Comparison of ENCODE assay signal across 22 cellular contexts in genomic region chr12:47794679-47795078, GRCh38. TPM values are rescaled to one million over a fixed set of nuclear protein-coding genes. Genes with fewer than 3 reads are reported as not detected.
DNase-seq lines count a peak whose midpoint lies in the region; ATAC-seq, FAIRE-seq and TF ChIP-seq lines count a peak whose summit lies in the region.
"Had no signal": no experiment of that assay in that cellular context is flagged by ENCODE, and none has a peak within 500 bp of the region (broad histone marks: within the 10 kb centered on the region; RNA-seq: fewer than 3 reads in every experiment).

No MANE protein-coding gene starts in this region.

- H3K79me2 ChIP-seq in K562 (ENCODE audit: control insufficient read depth, insufficient read depth, low read length): peaks cover 8% of the 10 kb centered on the region

- FAIRE-seq in K562 (lab: Jason Lieb, UNC): no peak
- FAIRE-seq: G401.6, GM18507 had no signal

- no peak for ATAC-seq in activated T-cell treated with anti-CD3 and anti-CD28 coated beads, Interleukin-2, amount 50 U/mL, for 4 hours
- ATAC-seq in K562 (no peak), GM18907 (IDR thresholded peaks at IDR 0.05; ENCODE audit: unreplicated experiment) (no peak)
- ATAC-seq: GM23338 had no signal

- H3K27me3 Mint-ChIP-seq in activated T-cell treated with anti-CD3 and anti-CD28 coated beads, Interleukin-2, amount 50 U/mL, for 24 hours: no peaks in the 10 kb centered on the region
- H3K27me3 Mint-ChIP-seq in activated T-cell treated with anti-CD3 and anti-CD28 coated beads, Interleukin-2, amount 50 U/mL, for 4 hours (ENCODE audit: low read depth): no peaks in the 10 kb centered on the region

- H3K36me3 Mint-ChIP-seq in activated T-cell treated with anti-CD3 and anti-CD28 coated beads, Interleukin-2, amount 50 U/mL, for 24 hours (ENCODE audit: low read depth): peaks cover 92% of the 10 kb centered on the region
- H3K36me3 Mint-ChIP-seq in activated T-cell treated with anti-CD3 and anti-CD28 coated beads, Interleukin-2, amount 50 U/mL, for 4 hours (ENCODE audit: insufficient read depth): peaks cover 19% of the 10 kb centered on the region

- H3K27ac ChIP-seq in RWPE1: peak overlapping the region; percentile 44
- no peak overlapping the region for H3K27ac ChIP-seq in K562 (ENCODE audit: extremely low read depth, low read depth, low read length)
- peak overlapping the region; percentile 18 for H3K27ac ChIP-seq in stomach smooth muscle (ENCODE audit: low read length)
- H3K27ac ChIP-seq: HL-60, KMS-11 had no signal

- intact Hi-C loops in K562 (cut with micrococcal nuclease): loop anchor here (5.0 kb wide), 1 partner anchor 43 kb away; no protein-coding TSS in a partner anchor

- no peaks in the 10 kb centered on the region for H3K27me3 ChIP-seq in K562 (ENCODE audit: control insufficient read depth in 2 of 2, insufficient read depth in 2 of 2, low read length in 2 of 2)
- no peaks in the 10 kb centered on the region for H3K27me3 ChIP-seq in stomach smooth muscle (ENCODE audit: control insufficient read depth in 1 of 2, insufficient read depth in 2 of 2, low read length in 2 of 2)

- H3K4me2 ChIP-seq in K562 (ENCODE audit: insufficient read depth, low read length): no peak overlapping the region
- H3K4me2 ChIP-seq: GM23338, KMS-11 had no signal

- H3K4me3 Mint-ChIP-seq in activated T-cell treated with anti-CD3 and anti-CD28 coated beads, Interleukin-2, amount 50 U/mL, for 24 hours: no peak overlapping the region
- no peak overlapping the region for H3K4me3 Mint-ChIP-seq in activated T-cell treated with anti-CD3 and anti-CD28 coated beads, Interleukin-2, amount 50 U/mL, for 4 hours
- H3K4me3 Mint-ChIP-seq: GM23338 had no signal

- in situ Hi-C loops in K562 (cut with MboI): no loop called here

- H3K4me3 ChIP-seq in K562: no peak overlapping the region
- H3K4me3 ChIP-seq in stomach smooth muscle (ENCODE audit: low read length in 2 of 2): no peak overlapping the region
- H3K4me3 ChIP-seq: GM23338, HAP-1 had no signal

- H2AFZ ChIP-seq in K562 (ENCODE audit: low read depth, low read length): no peak overlapping the region
- H2AFZ ChIP-seq: GM23338 had no signal

- peaks cover under 1% of the 10 kb centered on the region for H3K9me1 ChIP-seq in K562 (ENCODE audit: control insufficient read depth, insufficient read depth, low read length)

- no TSS peak for BruUV-seq in K562 (replicated peaks; lab: Mats Ljungman, UMichigan)

- H3K4me1 Mint-ChIP-seq in activated T-cell treated with anti-CD3 and anti-CD28 coated beads, Interleukin-2, amount 50 U/mL, for 24 hours (ENCODE audit: low read depth): peaks cover 15% of the 10 kb centered on the region
- peaks cover 7% of the 10 kb centered on the region for H3K4me1 Mint-ChIP-seq in activated T-cell treated with anti-CD3 and anti-CD28 coated beads, Interleukin-2, amount 50 U/mL, for 4 hours (ENCODE audit: low read depth)

- H3K4me1 ChIP-seq in K562 (replicated peaks in 1 of 2; ENCODE audit: control insufficient read depth in 2 of 2, insufficient read depth in 2 of 2, low read length in 2 of 2) (peaks cover 0 to 26% of the 10 kb centered on the region in 2 experiments; a peak in 2 of 5 replicates), stomach smooth muscle (ENCODE audit: control insufficient read depth, insufficient read depth, low read length) (peaks cover 16% of the 10 kb centered on the region)
- H3K4me1 ChIP-seq: HAP-1 had no signal

- H3K9me3 ChIP-seq in K562 (replicated peaks; ENCODE audit: control insufficient read depth, insufficient read depth, low read depth, low read length): no peaks in the 10 kb centered on the region
- H3K9me3 ChIP-seq in stomach smooth muscle (ENCODE audit: control insufficient read depth in 2 of 2, low read length in 2 of 2): no peaks in the 10 kb centered on the region
- H3K9me3 ChIP-seq: HAP-1 had no signal

- no peak for TF ChIP-seq EP300 in K562 (IDR thresholded peaks at IDR 0.05; ENCODE audit: low read length)

- CTCF ChIA-PET in RWPE1 (lab: Yijun Ruan, JAX): interaction anchor here (0.6 to 0.7 kb wide), 2 partner anchors 18 to 767 kb away, joined by 3 read pairs; no protein-coding TSS in a partner anchor
- CTCF ChIA-PET in K562 (lab: Yijun Ruan, JAX; ENCODE audit: low intra/inter-chr PET ratio): no interaction called here

- H3K9me3 Mint-ChIP-seq in activated T-cell treated with anti-CD3 and anti-CD28 coated beads, Interleukin-2, amount 50 U/mL, for 24 hours: no peaks in the 10 kb centered on the region
- no peaks in the 10 kb centered on the region for H3K9me3 Mint-ChIP-seq in activated T-cell treated with anti-CD3 and anti-CD28 coated beads, Interleukin-2, amount 50 U/mL, for 4 hours
- H3K9me3 Mint-ChIP-seq: GM23338 had no signal

- WGBS in K562 (ENCODE audit: insufficient coverage, low coverage, missing lambda C conversion rate): 87% methylated on average over 7 of the region's 9 CpGs

- H3K9ac ChIP-seq in K562 (ENCODE audit: insufficient read depth in 1 of 2, low read depth in 2 of 2, low read length in 2 of 2) (no peak overlapping the region), stomach smooth muscle (ENCODE audit: low read length in 2 of 2) (no peak overlapping the region)
- H3K9ac ChIP-seq: KMS-11 had no signal

- no peak for TF ChIP-seq RAD21 in K562 (CRISPR knock-in tag; conservative IDR thresholded peaks at IDR 0.05 in 1 of 2, IDR thresholded peaks at IDR 0.05 in 1 of 2)

- TF ChIP-seq CTCF in RWPE1 (conservative IDR thresholded peaks at IDR 0.05; ENCODE audit: low read depth): no peak
- no peak for TF ChIP-seq CTCF in K562 (IDR thresholded peaks at IDR 0.05 in 2 of 3, conservative IDR thresholded peaks at IDR 0.05 in 1 of 3; ENCODE audit: insufficient read depth in 2 of 3, low read depth in 1 of 3, low read length in 3 of 3)

- POLR2A ChIA-PET in RWPE1 (lab: Yijun Ruan, JAX; ENCODE audit: low non-redundant PET) (no interaction called here), K562 (lab: Yijun Ruan, JAX) (interaction anchor here (0.6 to 2.0 kb wide), 3 partner anchors 9 to 54 kb away, joined by 4 to 8 read pairs (median 5); no protein-coding TSS in a partner anchor)

- no peak for DNase-seq in activated T-cell treated with anti-CD3 and anti-CD28 coated beads, Interleukin-2, amount 50 U/mL, for 24 hours
- DNase-seq in activated T-cell treated with anti-CD3 and anti-CD28 coated beads, Interleukin-2, amount 50 U/mL, for 4 hours: no peak
- DNase-seq in RWPE1 (ENCODE audit: low spot score) (no peak), K562 (ENCODE audit: extremely low read depth in 1 of 4, low spot score in 3 of 4) (no peak), NCI-H748 treated with DMSO at 0.1 percent for 48 hours (lab: John Stamatoyannopoulos, UW) (no peak)
- DNase-seq: AML-193, C1 segment of cervical spinal cord, NCI-H1105, NCI-H146, NCI-H2029, NCI-H2171, NCI-H524 treated with DMSO at 0.1 percent for 48 hours, OCI-M1, SHP77 had no signal

- H3K36me3 ChIP-seq in K562 (ENCODE audit: control insufficient read depth, insufficient read depth, low read length) (peaks cover 98% of the 10 kb centered on the region; the same call in 2 of the 3 replicates), stomach smooth muscle (ENCODE audit: control insufficient read depth in 2 of 2, insufficient read depth in 2 of 2, low read length in 2 of 2) (peaks cover 49% of the 10 kb centered on the region in 2 donors)

- peak overlapping the region; percentile 50 for H3K27ac Mint-ChIP-seq in activated T-cell treated with anti-CD3 and anti-CD28 coated beads, Interleukin-2, amount 50 U/mL, for 24 hours
- H3K27ac Mint-ChIP-seq: GM23338 had no signal

- no peak for TF ChIP-seq POLR2A in K562 (conservative IDR thresholded peaks at IDR 0.05)

- H4K20me1 ChIP-seq in K562 (replicated peaks; ENCODE audit: control insufficient read depth, insufficient read depth, low read length): no peaks in the 10 kb centered on the region; the same call in 1 of the 2 replicates

RNA-seq across cellular contexts. Expression of gene SLC48A1, which starts 21.6 kb away (rescaled TPM):
- total RNA-seq in activated T-cell treated with anti-CD3 and anti-CD28 coated beads, Interleukin-2, amount 50 U/mL, for 4 hours: 1 to 10 TPM; 4.0 to 5.2 (median 5.0) TPM
- 18.5 and 36.8 TPM in 2 replicates for total RNA-seq in K562 (2011; cell fraction: chromatin; rRNA removed; ENCODE audit: low replicate concordance)
- total RNA-seq in K562 (2011; cell fraction: nucleolus; rRNA removed): 31.2 and 31.5 TPM in 2 replicates
- total RNA-seq in K562 (2011; cell fraction: nucleoplasm; rRNA removed): 45.5 and 69.2 TPM in 2 replicates
- total RNA-seq in K562 (2014; rRNA removed): 16.3 and 25.4 TPM in 2 replicates
- total RNA-seq in K562 (2014; rRNA removed; fragmentation: Illumina TruSeq; extraction: Trizol): 13.1 and 18.3 TPM in 2 replicates
- 16.1 and 16.2 TPM in 2 replicates for total RNA-seq in K562 (2015; rRNA removed; fragmentation: Illumina TruSeq; extraction: Trizol)
- 37.5 and 41.9 TPM in 2 replicates for total RNA-seq in K562 (2021)
- 10.7 and 15.7 TPM in 2 replicates for polyA plus RNA-seq in K562 (2011; rRNA removed)
- 16.7 and 26.0 TPM in 2 replicates for polyA plus RNA-seq in K562 (2011; cell fraction: cytosol; rRNA removed)
- 25.7 and 35.1 TPM in 2 replicates for polyA plus RNA-seq in K562 (2011; cell fraction: nucleus; rRNA removed)
- polyA plus RNA-seq in K562 (2012): 22.2 and 44.4 TPM in 2 replicates
- polyA plus RNA-seq in K562 (2014; fragmentation: Illumina TruSeq; extraction: Trizol): 28.6 and 30.4 TPM in 2 replicates
- 10 to 100 TPM; 23.5 to 26.9 TPM for polyA plus RNA-seq in K562 (2014; fragmentation: Nextera tagmentation; extraction: Ambion mirVana)
- polyA plus RNA-seq in K562 (2014; rRNA removed): 18.7 and 23.6 TPM in 2 replicates
- 7.6 and 8.9 TPM in 2 replicates for polyA minus RNA-seq in K562 (2011; rRNA and poly(A)+ RNA removed)
- 14.8 and 17.6 TPM in 2 replicates for polyA minus RNA-seq in K562 (2011; cell fraction: cytosol; rRNA and poly(A)+ RNA removed)
- polyA minus RNA-seq in K562 (2011; cell fraction: nucleus; rRNA and poly(A)+ RNA removed): 6.9 and 11.6 TPM in 2 replicates

RNA-seq across cellular contexts. Expression of gene HDAC7, which starts 25.0 kb away (rescaled TPM):
- 100 to 1,000 TPM; 168 to 199 (median 199) TPM for total RNA-seq in activated T-cell treated with anti-CD3 and anti-CD28 coated beads, Interleukin-2, amount 50 U/mL, for 4 hours
- 123 and 300 TPM in 2 replicates for total RNA-seq in K562 (2011; cell fraction: chromatin; rRNA removed; ENCODE audit: low replicate concordance)
- total RNA-seq in K562 (2011; cell fraction: nucleolus; rRNA removed): 143 and 147 TPM in 2 replicates
- total RNA-seq in K562 (2011; cell fraction: nucleoplasm; rRNA removed): 123 and 161 TPM in 2 replicates
- total RNA-seq in K562 (2014; rRNA removed) (38.4 and 57.4 TPM in 2 replicates), K562 (2014; rRNA removed; fragmentation: Illumina TruSeq; extraction: Trizol) (22.2 and 30.2 TPM in 2 replicates), K562 (2015; rRNA removed; fragmentation: Illumina TruSeq; extraction: Trizol) (26.7 and 28.2 TPM in 2 replicates), K562 (2021) (119 and 129 TPM in 2 replicates)
- polyA plus RNA-seq in K562 (2011; rRNA removed) (31.1 and 33.7 TPM in 2 replicates), K562 (2014; fragmentation: Illumina TruSeq; extraction: Trizol) (71.9 and 82.7 TPM in 2 replicates), K562 (2014; fragmentation: Nextera tagmentation; extraction: Ambion mirVana) (1 to 10 TPM; 2.5 to 3.8 TPM), K562 (2014; rRNA removed) (78.0 and 82.7 TPM in 2 replicates)
- 20.6 and 43.9 TPM in 2 replicates for polyA plus RNA-seq in K562 (2011; cell fraction: cytosol; rRNA removed)
- 215 and 430 TPM in 2 replicates for polyA plus RNA-seq in K562 (2011; cell fraction: nucleus; rRNA removed)
- 67.8 and 112 TPM in 2 replicates for polyA plus RNA-seq in K562 (2012)
- 8.5 and 12.0 TPM in 2 replicates for polyA minus RNA-seq in K562 (2011; rRNA and poly(A)+ RNA removed)
- 28.2 and 32.6 TPM in 2 replicates for polyA minus RNA-seq in K562 (2011; cell fraction: cytosol; rRNA and poly(A)+ RNA removed)
- polyA minus RNA-seq in K562 (2011; cell fraction: nucleus; rRNA and poly(A)+ RNA removed): 41.2 and 50.1 TPM in 2 replicates

RNA-seq across cellular contexts. Expression of gene RAPGEF3, which starts 36.0 kb away (rescaled TPM):
- total RNA-seq in activated T-cell treated with anti-CD3 and anti-CD28 coated beads, Interleukin-2, amount 50 U/mL, for 4 hours: 1 to 10 TPM in 1 of 3 donors, under 1 TPM in 2; 0.55 to 1.3 (median 0.66) TPM
- total RNA-seq in K562 (2011; cell fraction: chromatin; rRNA removed; ENCODE audit: low replicate concordance): 1.5 and 4.3 TPM in 2 replicates
- 2.2 and 2.3 TPM in 2 replicates for total RNA-seq in K562 (2011; cell fraction: nucleolus; rRNA removed)
- 1.7 and 2.3 TPM in 2 replicates for total RNA-seq in K562 (2011; cell fraction: nucleoplasm; rRNA removed)
- 0.45 and 0.78 TPM in 2 replicates for total RNA-seq in K562 (2014; rRNA removed)
- 0.15 and 0.16 TPM in 2 replicates for total RNA-seq in K562 (2014; rRNA removed; fragmentation: Illumina TruSeq; extraction: Trizol)
- 0.15 and 0.33 TPM in 2 replicates for total RNA-seq in K562 (2015; rRNA removed; fragmentation: Illumina TruSeq; extraction: Trizol)
- total RNA-seq in K562 (2021): 0.78 and 1.3 TPM in 2 replicates
- polyA plus RNA-seq in K562 (2011; rRNA removed): 0.38 and 0.61 TPM in 2 replicates
- 0.49 and 0.50 TPM in 2 replicates for polyA plus RNA-seq in K562 (2011; cell fraction: cytosol; rRNA removed)
- 2.9 and 5.0 TPM in 2 replicates for polyA plus RNA-seq in K562 (2011; cell fraction: nucleus; rRNA removed)
- polyA plus RNA-seq in K562 (2012): 0.76 and 2.1 TPM in 2 replicates
- 0.37 and 0.43 TPM in 2 replicates for polyA plus RNA-seq in K562 (2014; fragmentation: Illumina TruSeq; extraction: Trizol)
- polyA plus RNA-seq in K562 (2014; fragmentation: Nextera tagmentation; extraction: Ambion mirVana): under 1 TPM in 1 of 2 experiments, not detected in 1; 0.03 TPM
- polyA plus RNA-seq in K562 (2014; rRNA removed): 0.44 and 1.1 TPM in 2 replicates
- polyA minus RNA-seq in K562 (2011; rRNA and poly(A)+ RNA removed): 0.60 and 0.78 TPM in 2 replicates
- not detected in 2 replicates for polyA minus RNA-seq in K562 (2011; cell fraction: cytosol; rRNA and poly(A)+ RNA removed)
- 1.3 and 3.3 TPM in 2 replicates for polyA minus RNA-seq in K562 (2011; cell fraction: nucleus; rRNA and poly(A)+ RNA removed)
